In the genomic region with DNA sequence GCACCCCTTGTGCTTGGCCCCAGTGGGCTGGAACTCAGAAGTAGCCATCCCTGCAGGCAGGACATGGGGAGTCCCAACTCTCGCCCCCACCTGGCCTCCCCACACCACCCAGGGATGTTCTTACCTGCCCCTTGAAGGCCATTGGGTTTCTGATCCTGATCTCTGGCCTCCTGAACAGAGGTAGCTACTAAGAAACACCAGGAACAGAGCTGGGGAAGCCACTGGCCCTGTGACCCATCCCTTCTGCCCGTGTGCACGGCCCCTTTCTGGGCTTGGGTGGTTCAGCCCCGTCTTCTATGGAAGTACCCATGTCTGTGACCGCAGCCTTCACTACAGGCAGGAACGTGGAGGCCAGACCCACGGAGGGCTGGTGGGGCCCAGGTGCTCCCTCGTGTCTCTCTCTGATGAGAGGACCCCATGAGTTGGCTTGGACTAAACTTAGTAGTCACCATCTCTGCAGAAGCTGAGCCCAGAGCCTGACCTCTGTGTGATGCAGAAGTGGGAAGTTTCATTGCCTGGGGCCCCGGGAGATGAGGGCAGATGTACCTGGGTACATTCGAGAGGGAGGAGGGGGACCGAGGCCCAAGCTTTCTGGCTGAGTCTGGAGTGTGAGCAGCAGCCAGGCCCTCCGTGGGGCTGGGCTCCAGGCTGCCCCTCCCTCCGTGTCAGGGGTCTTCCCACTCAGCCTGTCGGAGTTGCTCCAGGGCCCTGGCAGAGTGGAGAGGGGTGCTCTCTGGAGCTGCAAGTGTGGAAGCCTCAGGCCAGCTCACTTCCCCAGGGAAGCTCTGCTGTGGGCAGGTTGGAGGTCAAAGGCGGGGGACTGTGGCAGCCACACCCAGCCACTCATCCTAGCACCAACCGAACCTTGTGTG, we compare ENCODE assay signal across 16 cellular contexts.
DNase-seq lines count a peak whose midpoint lies in the region; ATAC-seq and TF ChIP-seq lines count a peak whose summit lies in the region.
"Had no signal": no experiment of that assay in that cellular context is flagged by ENCODE, and none has a peak within 500 bp of the region (broad histone marks: within the 10 kb centered on the region; RNA-seq: fewer than 3 reads in every experiment).

No MANE protein-coding gene starts in this region.

- DNase-seq in NOMO-1 treated with DMSO at 0.1 percent for 48 hours (lab: John Stamatoyannopoulos, UW; ENCODE audit: unreplicated experiment), result peak; percentile 5
- no peak for DNase-seq in NOMO-1 (lab: John Stamatoyannopoulos, UW; ENCODE audit: unreplicated experiment in 2 of 2)
- no peak for DNase-seq in CD4-positive, alpha-beta memory T cell
- DNase-seq in activated naive CD8-positive, alpha-beta T cell treated with anti-CD3 and anti-CD28 coated beads, Interleukin-2, amount 50 U/mL, for 24 hours, result no peak
- DNase-seq in SK-N-DZ (ENCODE audit: low spot score), result no peak
- no peak for DNase-seq in glutamatergic neuron
- DNase-seq: 8988T; activated CD4-positive, alpha-beta T cell treated with anti-CD3 and anti-CD28 coated beads, Interleukin-2, amount 50 U/mL, for 48 hours; DMS53; effector CD8-positive, alpha-beta T cell; NCI-H1417; NCI-H526 treated with DMSO at 0.1 percent for 48 hours; SK-N-SH had no signal

- no peaks in the 10 kb centered on the region for H3K27me3 ChIP-seq in CD4-positive, alpha-beta memory T cell (ENCODE audit: insufficient read depth, low read length)
- no peaks in the 10 kb centered on the region for H3K27me3 ChIP-seq in neutrophil

- ATAC-seq in activated naive CD8-positive, alpha-beta T cell treated with anti-CD3 and anti-CD28 coated beads, Interleukin-2, amount 50 U/mL, for 24 hours, result no peak
- ATAC-seq in HG03565 (IDR thresholded peaks at IDR 0.05; ENCODE audit: unreplicated experiment), result no peak

- H3K4me1 Mint-ChIP-seq in CD4-positive, alpha-beta memory T cell, result peaks cover 18 to 51% (median 35%) of the 10 kb centered on the region in 4 donors
- H3K4me1 Mint-ChIP-seq in activated naive CD8-positive, alpha-beta T cell treated with anti-CD3 and anti-CD28 coated beads, Interleukin-2, amount 50 U/mL, for 24 hours, result peaks cover 33% of the 10 kb centered on the region
- H3K4me1 Mint-ChIP-seq in glutamatergic neuron (ENCODE audit: low read depth, unreplicated experiment), result no peaks in the 10 kb centered on the region

- TF ChIP-seq CTCF in neutrophil (IDR thresholded peaks at IDR 0.05) (no peak), glutamatergic neuron (IDR thresholded peaks at IDR 0.05; ENCODE audit: partially characterized antibody, unreplicated experiment) (no peak)

- peak overlapping the region in 3 of 8 donors; percentile 8 to 49 (median 17) for H3K4me3 Mint-ChIP-seq in CD4-positive, alpha-beta memory T cell
- no peak overlapping the region for H3K4me3 Mint-ChIP-seq in activated naive CD8-positive, alpha-beta T cell treated with anti-CD3 and anti-CD28 coated beads, Interleukin-2, amount 50 U/mL, for 24 hours
- H3K4me3 Mint-ChIP-seq in glutamatergic neuron (ENCODE audit: unreplicated experiment), result no peak overlapping the region

- peak overlapping the region; percentile 83 for H3K27ac ChIP-seq in CD4-positive, alpha-beta memory T cell (ENCODE audit: low read depth, low read length)
- H3K27ac ChIP-seq in neutrophil, result peak overlapping the region; percentile 98

- no peaks in the 10 kb centered on the region for H3K36me3 ChIP-seq in CD4-positive, alpha-beta memory T cell (ENCODE audit: insufficient read depth, low read length)
- peaks cover 18% of the 10 kb centered on the region for H3K36me3 ChIP-seq in neutrophil

- CTCF ChIA-PET in CD4-positive, alpha-beta memory T cell (lab: Charles Lee; ENCODE audit: partially characterized antibody), result interaction anchor here (0.6 to 8.3 kb wide), 5 partner anchors 10 to 166 kb away, joined by 3 to 123 read pairs (median 3); no protein-coding TSS in a partner anchor

- POLR2A ChIA-PET in CD4-positive, alpha-beta memory T cell (lab: Charles Lee; ENCODE audit: partially characterized antibody), result interaction anchor here (0.6 to 4.7 kb wide), 3 partner anchors 10 to 19 kb away, joined by 3 to 169 read pairs (median 4); no protein-coding TSS in a partner anchor

- H3K9me3 Mint-ChIP-seq in CD4-positive, alpha-beta memory T cell, result no peaks in the 10 kb centered on the region
- no peaks in the 10 kb centered on the region for H3K9me3 Mint-ChIP-seq in activated naive CD8-positive, alpha-beta T cell treated with anti-CD3 and anti-CD28 coated beads, Interleukin-2, amount 50 U/mL, for 24 hours
- no peaks in the 10 kb centered on the region for H3K9me3 Mint-ChIP-seq in glutamatergic neuron (ENCODE audit: unreplicated experiment)

- no peaks in the 10 kb centered on the region for H3K27me3 Mint-ChIP-seq in CD4-positive, alpha-beta memory T cell
- H3K27me3 Mint-ChIP-seq in activated naive CD8-positive, alpha-beta T cell treated with anti-CD3 and anti-CD28 coated beads, Interleukin-2, amount 50 U/mL, for 24 hours, result no peaks in the 10 kb centered on the region
- peaks cover 1% of the 10 kb centered on the region for H3K27me3 Mint-ChIP-seq in glutamatergic neuron (ENCODE audit: unreplicated experiment)

- H3K4me3 ChIP-seq in CD4-positive, alpha-beta memory T cell (ENCODE audit: low read length in 2 of 2), result no peak overlapping the region
- no peak overlapping the region for H3K4me3 ChIP-seq in neutrophil (ENCODE audit: low read depth in 1 of 2, low read length in 1 of 2)

- no peaks in the 10 kb centered on the region for H3K9me3 ChIP-seq in CD4-positive, alpha-beta memory T cell (ENCODE audit: control insufficient read depth in 1 of 2, low read length in 2 of 2)
- no peaks in the 10 kb centered on the region for H3K9me3 ChIP-seq in neutrophil
- H3K9me3 ChIP-seq: SK-N-SH had no signal

- intact Hi-C loops in CD4-positive, alpha-beta memory T cell (cut with micrococcal nuclease), result no loop called here

- H3K27ac Mint-ChIP-seq in CD4-positive, alpha-beta memory T cell, result peak overlapping the region; percentile 37 to 92 (median 74)
- peak overlapping the region; percentile 31 for H3K27ac Mint-ChIP-seq in activated naive CD8-positive, alpha-beta T cell treated with anti-CD3 and anti-CD28 coated beads, Interleukin-2, amount 50 U/mL, for 24 hours
- no peak overlapping the region for H3K27ac Mint-ChIP-seq in glutamatergic neuron (ENCODE audit: unreplicated experiment)
- H3K27ac Mint-ChIP-seq: progenitor cell of endocrine pancreas had no signal

- H3K4me1 ChIP-seq in CD4-positive, alpha-beta memory T cell (ENCODE audit: insufficient read depth, low read length), result peaks cover 36% of the 10 kb centered on the region
- peaks cover 42 to 53% of the 10 kb centered on the region in 2 experiments for H3K4me1 ChIP-seq in neutrophil (ENCODE audit: control insufficient read depth in 1 of 2, insufficient read depth in 1 of 2, low read depth in 1 of 2, low read length in 1 of 2)

- peaks cover 0 to 16% of the 10 kb centered on the region in 2 donors for H3K36me3 Mint-ChIP-seq in CD4-positive, alpha-beta memory T cell
- peaks cover 17% of the 10 kb centered on the region for H3K36me3 Mint-ChIP-seq in activated naive CD8-positive, alpha-beta T cell treated with anti-CD3 and anti-CD28 coated beads, Interleukin-2, amount 50 U/mL, for 24 hours (ENCODE audit: low read depth)
- H3K36me3 Mint-ChIP-seq in glutamatergic neuron (ENCODE audit: unreplicated experiment), result no peaks in the 10 kb centered on the region
